In the genomic region with DNA sequence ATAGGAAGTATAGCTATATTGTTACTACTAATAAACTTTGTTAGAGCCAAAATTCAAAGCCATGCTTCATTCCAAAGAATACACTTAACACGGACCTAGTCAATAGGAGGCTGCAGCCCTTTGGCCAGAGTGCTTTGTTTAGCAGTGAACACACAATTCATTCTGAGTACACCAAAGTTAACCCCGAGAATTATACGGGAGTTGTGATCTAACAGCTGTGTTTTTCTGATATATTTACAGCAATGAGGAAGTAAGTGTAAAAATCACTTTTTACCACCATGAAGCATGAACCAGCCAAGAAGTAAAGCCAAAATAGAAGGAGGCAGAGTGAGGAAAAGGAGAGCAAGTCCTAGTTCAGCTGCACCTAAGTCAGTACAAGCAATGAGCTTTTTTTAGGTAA, we compare ENCODE assay signal across 15 cellular contexts.
DNase-seq lines count a peak whose midpoint lies in the region; ATAC-seq and TF ChIP-seq lines count a peak whose summit lies in the region.
"Had no signal": no experiment of that assay in that cellular context is flagged by ENCODE, and none has a peak within 500 bp of the region (broad histone marks: within the 10 kb centered on the region; RNA-seq: fewer than 3 reads in every experiment).

No MANE protein-coding gene starts in this region.

- peaks cover 43% of the 10 kb centered on the region for H3K4me1 Mint-ChIP-seq in CD14-positive monocyte
- no peaks in the 10 kb centered on the region for H3K4me1 Mint-ChIP-seq in activated CD4-positive, alpha-beta memory T cell treated with anti-CD3 and anti-CD28 coated beads, Interleukin-2, amount 10 ng/mL, durations not matched to agents 7 days and 5 days

- WGBS in gastroesophageal sphincter (ENCODE audit: low coverage in 1 of 2), 2 donors, result 14 to 36% methylated on average over 1 to 3 of the region's 3 CpGs

- DNase-seq in CD14-positive monocyte (ENCODE audit: low spot score) (no peak), OCI-M1 (lab: John Stamatoyannopoulos, UW) (peak; percentile 69), gastrocnemius medialis (no peak), NCI-H69 (lab: John Stamatoyannopoulos, UW) (no peak), NCI-H2107 treated with DMSO at 0.1 percent for 48 hours (lab: John Stamatoyannopoulos, UW; ENCODE audit: unreplicated experiment) (no peak)
- DNase-seq in activated CD4-positive, alpha-beta memory T cell treated with anti-CD3 and anti-CD28 coated beads, Interleukin-2, amount 10 ng/mL, durations not matched to agents 7 days and 5 days, result no peak
- DNase-seq: activated CD4-positive, alpha-beta T cell treated with anti-CD3 and anti-CD28 coated beads for 1 hour; activated T-cell treated with anti-CD3 and anti-CD28 coated beads, Interleukin-2, amount 50 U/mL, for 48 hours; BE2C; effector memory CD8-positive, alpha-beta T cell; HCEC 1CT; NCI-H2081; stimulated activated CD8-positive, alpha-beta memory T cell treated with anti-CD3 and anti-CD28 coated beads, Interleukin-4, amount 100 ng/mL, for 48 hours had no signal

- no peak overlapping the region for H3K4me3 ChIP-seq in gastroesophageal sphincter
- H3K4me3 ChIP-seq in gastrocnemius medialis, result no peak overlapping the region

- H3K4me1 ChIP-seq in gastroesophageal sphincter (peaks cover 0 to 41% (median 16%) of the 10 kb centered on the region in 3 donors), gastrocnemius medialis (peaks cover 10 to 13% of the 10 kb centered on the region in 2 donors)

- in situ Hi-C loops in gastrocnemius medialis (cut with MboI; ENCODE audit: low sequenced_read_pairs in 4 of 4), result no loop called here

- H3K4me3 Mint-ChIP-seq in CD14-positive monocyte, result peak overlapping the region in 1 of 2 donors; percentile 44
- no peak overlapping the region for H3K4me3 Mint-ChIP-seq in activated CD4-positive, alpha-beta memory T cell treated with anti-CD3 and anti-CD28 coated beads, Interleukin-2, amount 10 ng/mL, durations not matched to agents 7 days and 5 days
- H3K4me3 Mint-ChIP-seq: effector memory CD8-positive, alpha-beta T cell had no signal

- peaks cover 0 to 2% (median 0%) of the 10 kb centered on the region in 7 donors for H3K9me3 Mint-ChIP-seq in CD14-positive monocyte
- no peaks in the 10 kb centered on the region for H3K9me3 Mint-ChIP-seq in activated CD4-positive, alpha-beta memory T cell treated with anti-CD3 and anti-CD28 coated beads, Interleukin-2, amount 10 ng/mL, durations not matched to agents 7 days and 5 days

- TF ChIP-seq POLR2A in gastroesophageal sphincter (IDR thresholded peaks at IDR 0.05), result no peak
- TF ChIP-seq POLR2A in gastrocnemius medialis (IDR thresholded peaks at IDR 0.05), result no peak

- H3K36me3 ChIP-seq in gastroesophageal sphincter (no peaks in the 10 kb centered on the region), gastrocnemius medialis (no peaks in the 10 kb centered on the region)
- H3K36me3 ChIP-seq: BE2C had no signal

- H3K27me3 Mint-ChIP-seq in CD14-positive monocyte (ENCODE audit: low read depth in 3 of 3), result peaks cover 0 to 2% (median 0%) of the 10 kb centered on the region in 3 donors
- H3K27me3 Mint-ChIP-seq in activated CD4-positive, alpha-beta memory T cell treated with anti-CD3 and anti-CD28 coated beads, Interleukin-2, amount 10 ng/mL, durations not matched to agents 7 days and 5 days, result no peaks in the 10 kb centered on the region
- H3K27me3 Mint-ChIP-seq: effector memory CD8-positive, alpha-beta T cell had no signal

- no peaks in the 10 kb centered on the region for H3K36me3 Mint-ChIP-seq in CD14-positive monocyte
- no peaks in the 10 kb centered on the region for H3K36me3 Mint-ChIP-seq in activated CD4-positive, alpha-beta memory T cell treated with anti-CD3 and anti-CD28 coated beads, Interleukin-2, amount 10 ng/mL, durations not matched to agents 7 days and 5 days (ENCODE audit: low read depth)

- no peaks in the 10 kb centered on the region for H3K9me3 ChIP-seq in gastroesophageal sphincter
- no peaks in the 10 kb centered on the region for H3K9me3 ChIP-seq in gastrocnemius medialis
- H3K9me3 ChIP-seq: BE2C had no signal

- no peak for ATAC-seq in gastroesophageal sphincter
- no peak for ATAC-seq in gastrocnemius medialis
- no peak for ATAC-seq in GM19455 (IDR thresholded peaks at IDR 0.05; ENCODE audit: unreplicated experiment)
- ATAC-seq: effector memory CD8-positive, alpha-beta T cell had no signal

- CTCF ChIA-PET in activated CD4-positive, alpha-beta memory T cell treated with anti-CD3 and anti-CD28 coated beads, Interleukin-2, amount 10 ng/mL, durations not matched to agents 7 days and 5 days (lab: Charles Lee), result no interaction called here

- no peak for TF ChIP-seq EP300 in gastroesophageal sphincter (IDR thresholded peaks at IDR 0.05)

- TF ChIP-seq CTCF in CD14-positive monocyte (IDR thresholded peaks at IDR 0.05) (no peak), gastroesophageal sphincter (IDR thresholded peaks at IDR 0.05) (no peak), gastrocnemius medialis (IDR thresholded peaks at IDR 0.05 in 4 of 5, conservative IDR thresholded peaks at IDR 0.05 in 1 of 5) (no peak)

- H3K27me3 ChIP-seq in gastroesophageal sphincter (no peaks in the 10 kb centered on the region), gastrocnemius medialis (no peaks in the 10 kb centered on the region)
- H3K27me3 ChIP-seq: BE2C had no signal

- intact Hi-C loops in CD14-positive monocyte (cut with micrococcal nuclease), result no loop called here
- intact Hi-C loops in gastrocnemius medialis (cut with DNase I; ENCODE audit: low total_unique reads), result no loop called here

- H3K27ac ChIP-seq in gastroesophageal sphincter (peak overlapping the region; percentile 75 to 91 (median 82)), gastrocnemius medialis (peak overlapping the region in 3 of 4 donors; percentile 50 to 59 (median 54))

- H3K27ac Mint-ChIP-seq in CD14-positive monocyte, result peak overlapping the region in 4 of 7 donors; percentile 3 to 60 (median 16)
- H3K27ac Mint-ChIP-seq in activated CD4-positive, alpha-beta memory T cell treated with anti-CD3 and anti-CD28 coated beads, Interleukin-2, amount 10 ng/mL, durations not matched to agents 7 days and 5 days, result no peak overlapping the region
- H3K27ac Mint-ChIP-seq: effector memory CD8-positive, alpha-beta T cell had no signal

- POLR2A ChIA-PET in activated CD4-positive, alpha-beta memory T cell treated with anti-CD3 and anti-CD28 coated beads, Interleukin-2, amount 10 ng/mL, durations not matched to agents 7 days and 5 days (lab: Charles Lee), result no interaction called here
